ENCODE assay signal across 1 cellular context in genomic region chr17:41678411-41678906, GRCh38.
TF ChIP-seq lines count a peak whose summit lies in the region.

No MANE protein-coding gene starts in this region.

TF ChIP-seq in K562, 482 proteins besides CTCF, POLR2A, EP300 and RAD21 (continued from another document and continues in another):
- TF ChIP-seq PATZ1 (CRISPR knock-in tag; IDR thresholded peaks at IDR 0.05; ENCODE audit: borderline replicate concordance) (peak; percentile 97), CBX1 (IDR thresholded peaks at IDR 0.05; ENCODE audit: low read depth) (peak; percentile 100), KAT7 (CRISPR knock-in tag; IDR thresholded peaks at IDR 0.05; ENCODE audit: borderline replicate concordance) (no peak; the same call in 1 of the 2 replicates), SIRT6 (IDR thresholded peaks at IDR 0.05; ENCODE audit: low read depth, low read length) (no peak), CHD4 (IDR thresholded peaks at IDR 0.05; ENCODE audit: insufficient read depth, insufficient replicate concordance, low read depth, low read length, poor library complexity, severe bottlenecking) (no peak), BHLHE40 (IDR thresholded peaks at IDR 0.05; ENCODE audit: low read length) (no peak; the same call in 1 of the 2 replicates), PKNOX1 (IDR thresholded peaks at IDR 0.05) (no peak), EHMT2 (IDR thresholded peaks at IDR 0.05) (no peak), FOXJ3 (CRISPR knock-in tag; IDR thresholded peaks at IDR 0.05) (no peak; the same call in 1 of the 2 replicates), MBD1 (CRISPR knock-in tag; IDR thresholded peaks at IDR 0.05) (no peak), CHD2 (IDR thresholded peaks at IDR 0.05; ENCODE audit: low read depth, low read length) (peak; percentile 75), HINFP (tag; conservative IDR thresholded peaks at IDR 0.05; ENCODE audit: low read depth) (no peak), ZNF518B (CRISPR knock-in tag; IDR thresholded peaks at IDR 0.05) (peak; percentile 94), FOXP1 (CRISPR knock-in tag; IDR thresholded peaks at IDR 0.05) (no peak), SRSF3 (IDR thresholded peaks at IDR 0.05; ENCODE audit: insufficient read depth, low read length) (no peak), ZNF263 (CRISPR knock-in tag; IDR thresholded peaks at IDR 0.05; ENCODE audit: borderline replicate concordance) (no peak), ZNF197 (CRISPR knock-in tag; IDR thresholded peaks at IDR 0.05; ENCODE audit: low read depth) (no peak), ZBTB9 (CRISPR knock-in tag; IDR thresholded peaks at IDR 0.05) (peak; percentile 97), TRIM24 (IDR thresholded peaks at IDR 0.05) (peak in 1 of 2 experiments; percentile 50; a peak in 2 of 4 replicates), RBM39 (optimal IDR thresholded peaks at IDR 0.05; ENCODE audit: low read depth, low read length) (no peak), ZNF146 (CRISPR knock-in tag; IDR thresholded peaks at IDR 0.05; ENCODE audit: unreplicated experiment) (no peak), CBX8 (IDR thresholded peaks at IDR 0.05; ENCODE audit: borderline replicate concordance, extremely low read depth, low read depth, low read length, poor library complexity, severe bottlenecking) (no peak), ZNF140 (CRISPR knock-in tag; IDR thresholded peaks at IDR 0.05) (no peak), KLF6 (CRISPR knock-in tag; IDR thresholded peaks at IDR 0.05; ENCODE audit: borderline replicate concordance) (no peak), MYC (IDR thresholded peaks at IDR 0.05; ENCODE audit: low read depth, low read length) (no peak), MYC (CRISPR knock-in tag; IDR thresholded peaks at IDR 0.05; ENCODE audit: borderline replicate concordance, low read depth) (no peak; the same call in 1 of the 2 replicates), ZNF253 (CRISPR knock-in tag; conservative IDR thresholded peaks at IDR 0.05) (peak; percentile 98), PHF8 (IDR thresholded peaks at IDR 0.05; ENCODE audit: borderline replicate concordance, low read length) (peak; percentile 5; the same call in 1 of the 2 replicates), BCOR (IDR thresholded peaks at IDR 0.05) (no peak), C11orf30 (IDR thresholded peaks at IDR 0.05; ENCODE audit: low read depth) (no peak), HDAC8 (tag; IDR thresholded peaks at IDR 0.05) (no peak), FUS (optimal IDR thresholded peaks at IDR 0.05; ENCODE audit: low read depth, low read length) (peak; percentile 88), MAFF (IDR thresholded peaks at IDR 0.05; ENCODE audit: low read length) (peak; percentile 78), CTCFL (IDR thresholded peaks at IDR 0.05; ENCODE audit: borderline replicate concordance, insufficient read depth, low read depth, low read length, poor library complexity, severe bottlenecking) (no peak), TSHZ1 (CRISPR knock-in tag; IDR thresholded peaks at IDR 0.05) (no peak), EZH2 (IDR thresholded peaks at IDR 0.05; ENCODE audit: borderline replicate concordance, low read depth, low read length) (no peak), RBM22 (IDR thresholded peaks at IDR 0.05; ENCODE audit: low read depth, low read length, poor library complexity, severe bottlenecking) (no peak), ESRRB (CRISPR knock-in tag; IDR thresholded peaks at IDR 0.05; ENCODE audit: borderline replicate concordance) (peak; percentile 98), DPF2 (IDR thresholded peaks at IDR 0.05) (no peak), HNRNPH1 (optimal IDR thresholded peaks at IDR 0.05; ENCODE audit: low read depth, low read length) (peak; percentile 72), MEF2D (tag; conservative IDR thresholded peaks at IDR 0.05; ENCODE audit: low read depth) (no peak; the same call in 1 of the 2 replicates), ZNF41 (CRISPR knock-in tag; conservative IDR thresholded peaks at IDR 0.05) (peak; percentile 92), ZNF124 (CRISPR knock-in tag; IDR thresholded peaks at IDR 0.05) (no peak), MAZ (CRISPR knock-in tag; conservative IDR thresholded peaks at IDR 0.05 in 1 of 2, IDR thresholded peaks at IDR 0.05 in 1 of 2) (peak in 1 of 2 experiments; percentile 90; a peak in 2 of 4 replicates), NBN (IDR thresholded peaks at IDR 0.05; ENCODE audit: low read depth) (peak; percentile 77), HNRNPUL1 (IDR thresholded peaks at IDR 0.05; ENCODE audit: low read length) (0 out of 2 replicates have a peak, but pooled peaks have one; percentile 88), NR4A1 (CRISPR knock-in tag; IDR thresholded peaks at IDR 0.05) (no peak), NR4A1 (tag; IDR thresholded peaks at IDR 0.05) (no peak), GMEB1 (CRISPR knock-in tag; IDR thresholded peaks at IDR 0.05) (no peak)
